ENCODE assay signal across 1 cellular context in genomic region chr9:121764371-121764730, GRCh38.
TF ChIP-seq lines count a peak whose summit lies in the region.

No MANE protein-coding gene starts in this region.

TF ChIP-seq in GM23338, 12 proteins besides CTCF, POLR2A, EP300 and RAD21 (continued from another document):
- TF ChIP-seq REST (IDR thresholded peaks at IDR 0.05; ENCODE audit: unreplicated experiment) (no peak), STAT1 (IDR thresholded peaks at IDR 0.05; ENCODE audit: unreplicated experiment) (no peak), ZNF331 (CRISPR knock-in tag; IDR thresholded peaks at IDR 0.05; ENCODE audit: low read depth) (no peak)
